ENCODE assay signal across 8 cellular contexts in genomic region chr19:35629332-35629633, GRCh38. TPM values are rescaled to one million over a fixed set of nuclear protein-coding genes. Genes with fewer than 3 reads are reported as not detected.
A peak's percentile ranks its signal among the peaks of the same experiment; 100 is the strongest.
DNase-seq lines count a peak whose midpoint lies in the region; ATAC-seq lines count a peak whose summit lies in the region.

No MANE protein-coding gene starts in this region.

- no peak for ATAC-seq in HG02981 (IDR thresholded peaks at IDR 0.05; ENCODE audit: unreplicated experiment)

- no peaks in the 10 kb centered on the region for H3K9me3 Mint-ChIP-seq in T-helper 2 cell treated with Interferon-gamma antibody and Interleukin-4, amounts not matched to agents 5 μg/mL and 100 μg/mL, for 36 hours
- no peaks in the 10 kb centered on the region for H3K9me3 Mint-ChIP-seq in activated CD4-positive, alpha-beta memory T cell treated with anti-CD3 and anti-CD28 coated beads, Interleukin-2, amount 10 ng/mL, durations not matched to agents 7 days and 5 days

- peak overlapping the region; percentile 88 for H3K4me3 ChIP-seq in iPS-18c (ENCODE audit: insufficient read depth, low read depth, low read length)

- CTCF ChIA-PET in activated CD4-positive, alpha-beta memory T cell treated with anti-CD3 and anti-CD28 coated beads, Interleukin-2, amount 10 ng/mL, durations not matched to agents 7 days and 5 days (lab: Charles Lee) = interaction anchor here (0.9 kb wide), 1 partner anchor 19 kb away, joined by 3 read pairs; the partner anchor contains the start of gene COX6B1

- H3K4me3 Mint-ChIP-seq in T-helper 2 cell treated with Interferon-gamma antibody and Interleukin-4, amounts not matched to agents 5 μg/mL and 100 μg/mL, for 36 hours = peak overlapping the region; percentile 99
- peak overlapping the region; percentile 100 for H3K4me3 Mint-ChIP-seq in activated CD4-positive, alpha-beta memory T cell treated with anti-CD3 and anti-CD28 coated beads, Interleukin-2, amount 10 ng/mL, durations not matched to agents 7 days and 5 days

- H3K36me3 Mint-ChIP-seq in T-helper 2 cell treated with Interferon-gamma antibody and Interleukin-4, amounts not matched to agents 5 μg/mL and 100 μg/mL, for 36 hours (ENCODE audit: low read depth) = peaks cover 33% of the 10 kb centered on the region
- peaks cover 39% of the 10 kb centered on the region for H3K36me3 Mint-ChIP-seq in activated CD4-positive, alpha-beta memory T cell treated with anti-CD3 and anti-CD28 coated beads, Interleukin-2, amount 10 ng/mL, durations not matched to agents 7 days and 5 days (ENCODE audit: low read depth)

- peak overlapping the region; percentile 86 for H3K27ac ChIP-seq in substantia nigra (ENCODE audit: low read depth, low read length, poor library complexity, severe bottlenecking)

- H3K4me1 Mint-ChIP-seq in T-helper 2 cell treated with Interferon-gamma antibody and Interleukin-4, amounts not matched to agents 5 μg/mL and 100 μg/mL, for 36 hours (ENCODE audit: low read depth) = peaks cover 8% of the 10 kb centered on the region
- H3K4me1 Mint-ChIP-seq in activated CD4-positive, alpha-beta memory T cell treated with anti-CD3 and anti-CD28 coated beads, Interleukin-2, amount 10 ng/mL, durations not matched to agents 7 days and 5 days = peaks cover 21% of the 10 kb centered on the region

- POLR2A ChIA-PET in activated CD4-positive, alpha-beta memory T cell treated with anti-CD3 and anti-CD28 coated beads, Interleukin-2, amount 10 ng/mL, durations not matched to agents 7 days and 5 days (lab: Charles Lee) = interaction anchor here (0.8 to 4.1 kb wide), 5 partner anchors 14 to 24 kb away, joined by 3 to 25 read pairs (median 6); partner anchors contain the start of genes COX6B1, ETV2 and HAUS5

- peak overlapping the region; percentile 99 for H3K27ac Mint-ChIP-seq in T-helper 2 cell treated with Interferon-gamma antibody and Interleukin-4, amounts not matched to agents 5 μg/mL and 100 μg/mL, for 36 hours
- peak overlapping the region; percentile 98 for H3K27ac Mint-ChIP-seq in activated CD4-positive, alpha-beta memory T cell treated with anti-CD3 and anti-CD28 coated beads, Interleukin-2, amount 10 ng/mL, durations not matched to agents 7 days and 5 days

- H3K9me3 ChIP-seq in iPS-18c (ENCODE audit: control insufficient read depth, insufficient read depth, low read length) = no peaks in the 10 kb centered on the region

- H3K27me3 Mint-ChIP-seq in T-helper 2 cell treated with Interferon-gamma antibody and Interleukin-4, amounts not matched to agents 5 μg/mL and 100 μg/mL, for 36 hours (ENCODE audit: low read depth) = no peaks in the 10 kb centered on the region
- no peaks in the 10 kb centered on the region for H3K27me3 Mint-ChIP-seq in activated CD4-positive, alpha-beta memory T cell treated with anti-CD3 and anti-CD28 coated beads, Interleukin-2, amount 10 ng/mL, durations not matched to agents 7 days and 5 days

- no peak for DNase-seq in T-helper 2 cell treated with Interferon-gamma antibody and Interleukin-4, amounts not matched to agents 5 μg/mL and 100 μg/mL, for 36 hours (ENCODE audit: low spot score)
- no peak for DNase-seq in T-helper 2 cell
- DNase-seq in activated CD4-positive, alpha-beta memory T cell treated with anti-CD3 and anti-CD28 coated beads, Interleukin-2, amount 10 ng/mL, durations not matched to agents 7 days and 5 days = no peak
- peak in 1 of 49 donors; percentile 30 for DNase-seq in substantia nigra (lab: John Stamatoyannopoulos, UW)
- no peak for DNase-seq in GM19238 (ENCODE audit: insufficient read length, low spot score)
- DNase-seq in DMS153 treated with DMSO at 0.1 percent for 48 hours (lab: John Stamatoyannopoulos, UW; ENCODE audit: unreplicated experiment) = no peak

RNA-seq across cellular contexts. Expression of gene RBM42, which starts 0.4 kb away (rescaled TPM):
- 100 to 1,000 TPM in 1 of 2 experiments, 10 to 100 TPM in 1; 99.5 to 102 TPM for total RNA-seq in activated CD4-positive, alpha-beta memory T cell treated with anti-CD3 and anti-CD28 coated beads, Interleukin-2, amount 10 ng/mL, durations not matched to agents 7 days and 5 days

RNA-seq across cellular contexts. Expression of gene ETV2, which starts 12.3 kb away (rescaled TPM):
- under 1 TPM; 0.65 to 0.96 TPM for total RNA-seq in activated CD4-positive, alpha-beta memory T cell treated with anti-CD3 and anti-CD28 coated beads, Interleukin-2, amount 10 ng/mL, durations not matched to agents 7 days and 5 days

RNA-seq across cellular contexts. Expression of gene HAUS5, which starts 16.7 kb away (rescaled TPM):
- total RNA-seq in activated CD4-positive, alpha-beta memory T cell treated with anti-CD3 and anti-CD28 coated beads, Interleukin-2, amount 10 ng/mL, durations not matched to agents 7 days and 5 days = 10 to 100 TPM; 45.3 to 46.5 TPM

RNA-seq across cellular contexts. Expression of gene COX6B1, which starts 18.8 kb away (rescaled TPM):
- 100 to 1,000 TPM; 440 to 442 TPM for total RNA-seq in activated CD4-positive, alpha-beta memory T cell treated with anti-CD3 and anti-CD28 coated beads, Interleukin-2, amount 10 ng/mL, durations not matched to agents 7 days and 5 days

RNA-seq across cellular contexts. Expression of gene UPK1A, which starts 37.0 kb away (rescaled TPM):
- total RNA-seq in activated CD4-positive, alpha-beta memory T cell treated with anti-CD3 and anti-CD28 coated beads, Interleukin-2, amount 10 ng/mL, durations not matched to agents 7 days and 5 days = under 1 TPM; 0.65 to 0.86 TPM
